ENCODE assay signal across 15 cellular contexts in the genomic region with DNA sequence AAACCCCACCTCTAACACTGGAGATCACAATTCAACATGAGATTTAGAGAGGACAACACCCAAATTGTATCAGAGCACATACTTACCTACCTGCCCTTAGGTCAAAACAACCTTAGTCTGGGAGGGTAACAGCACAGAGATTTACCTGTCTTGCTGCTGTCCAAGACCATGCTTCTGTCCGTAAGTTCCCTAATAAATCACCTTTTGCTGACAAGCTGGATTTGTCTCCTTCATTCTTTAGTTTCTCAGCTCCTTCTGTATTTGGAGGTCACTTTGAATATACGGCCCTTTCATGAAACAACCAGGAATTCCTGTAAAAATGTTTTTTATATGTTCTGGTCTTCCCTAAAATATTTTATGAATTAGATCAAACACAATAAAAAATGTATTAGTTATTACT. TPM values are rescaled to one million over a fixed set of nuclear protein-coding genes. Genes with fewer than 3 reads are reported as not detected.
A peak's percentile ranks its signal among the peaks of the same experiment; 100 is the strongest.
DNase-seq lines count a peak whose midpoint lies in the region; ATAC-seq and TF ChIP-seq lines count a peak whose summit lies in the region.
"Had no signal": no experiment of that assay in that cellular context is flagged by ENCODE, and none has a peak within 500 bp of the region (broad histone marks: within the 10 kb centered on the region; RNA-seq: fewer than 3 reads in every experiment).

No MANE protein-coding gene starts in this region.

- intact Hi-C loops in activated T-helper 1 cell treated with anti-CD3 and anti-CD28 coated beads, Interleukin-12 subunit alpha, Interleukin-12 subunit beta, Interleukin-2, Interleukin-4 antibody, amounts not matched to agents 30 ng/mL and 10 ng/mL and 1 ng/mL, durations not matched to agents 14 hours and 24 hours and 36 hours (cut with micrococcal nuclease), result no loop called here
- intact Hi-C loops in lower lobe of right lung (cut with DNase I), result no loop called here

- peaks cover 5% of the 10 kb centered on the region for H3K36me3 Mint-ChIP-seq in activated T-helper 1 cell treated with anti-CD3 and anti-CD28 coated beads, Interleukin-12 subunit alpha, Interleukin-12 subunit beta, Interleukin-2, Interleukin-4 antibody, amounts not matched to agents 30 ng/mL and 10 ng/mL and 1 ng/mL, durations not matched to agents 14 hours and 24 hours and 36 hours (ENCODE audit: low read depth)
- H3K36me3 Mint-ChIP-seq in stimulated activated memory B cell treated with anti-CD40 and anti-IgM and Interleukin-4, amounts not matched to agents 10 μg/mL and 1 μg/mL and 100 μg/mL, for 72 hours, result no peaks in the 10 kb centered on the region

- H3K27me3 Mint-ChIP-seq in activated T-helper 1 cell treated with anti-CD3 and anti-CD28 coated beads, Interleukin-12 subunit alpha, Interleukin-12 subunit beta, Interleukin-2, Interleukin-4 antibody, amounts not matched to agents 30 ng/mL and 10 ng/mL and 1 ng/mL, durations not matched to agents 14 hours and 24 hours and 36 hours (ENCODE audit: insufficient read depth), result peaks cover 5% of the 10 kb centered on the region
- H3K27me3 Mint-ChIP-seq in stimulated activated memory B cell treated with anti-CD40 and anti-IgM and Interleukin-4, amounts not matched to agents 10 μg/mL and 1 μg/mL and 100 μg/mL, for 72 hours, result no peaks in the 10 kb centered on the region
- H3K27me3 Mint-ChIP-seq: activated CD8-positive, alpha-beta T cell treated with anti-CD3 and anti-CD28 coated beads for 36 hours had no signal

- peaks cover 30% of the 10 kb centered on the region for H3K4me1 ChIP-seq in lower lobe of right lung
- H3K4me1 ChIP-seq: BE2C had no signal

- no peak for TF ChIP-seq CTCF in lower lobe of right lung (IDR thresholded peaks at IDR 0.05)

- POLR2A ChIA-PET in HEK293T (lab: Yijun Ruan, JAX), result no interaction called here

- H3K4me3 ChIP-seq in lower lobe of right lung, result no peak overlapping the region

- no peaks in the 10 kb centered on the region for H3K9me3 Mint-ChIP-seq in activated T-helper 1 cell treated with anti-CD3 and anti-CD28 coated beads, Interleukin-12 subunit alpha, Interleukin-12 subunit beta, Interleukin-2, Interleukin-4 antibody, amounts not matched to agents 30 ng/mL and 10 ng/mL and 1 ng/mL, durations not matched to agents 14 hours and 24 hours and 36 hours
- H3K9me3 Mint-ChIP-seq in stimulated activated memory B cell treated with anti-CD40 and anti-IgM and Interleukin-4, amounts not matched to agents 10 μg/mL and 1 μg/mL and 100 μg/mL, for 72 hours, result no peaks in the 10 kb centered on the region
- H3K9me3 Mint-ChIP-seq: activated CD8-positive, alpha-beta T cell treated with anti-CD3 and anti-CD28 coated beads for 36 hours had no signal

- H3K36me3 ChIP-seq in lower lobe of right lung, result no peaks in the 10 kb centered on the region
- H3K36me3 ChIP-seq: BE2C, Peyer's patch had no signal

- CTCF ChIA-PET in HEK293T (lab: Yijun Ruan, JAX), result no interaction called here

- ATAC-seq in stimulated activated memory B cell treated with anti-CD40 and anti-IgM and Interleukin-4, amounts not matched to agents 10 μg/mL and 1 μg/mL and 100 μg/mL, for 72 hours, result no peak
- no peak for ATAC-seq in lower lobe of right lung
- ATAC-seq: activated CD8-positive, alpha-beta T cell treated with anti-CD3 and anti-CD28 coated beads for 36 hours had no signal

- H3K9me3 ChIP-seq in lower lobe of right lung, result no peaks in the 10 kb centered on the region
- H3K9me3 ChIP-seq: BE2C, Peyer's patch had no signal

- H3K4me3 Mint-ChIP-seq in activated T-helper 1 cell treated with anti-CD3 and anti-CD28 coated beads, Interleukin-12 subunit alpha, Interleukin-12 subunit beta, Interleukin-2, Interleukin-4 antibody, amounts not matched to agents 30 ng/mL and 10 ng/mL and 1 ng/mL, durations not matched to agents 14 hours and 24 hours and 36 hours, result peak overlapping the region; percentile 43
- H3K4me3 Mint-ChIP-seq in stimulated activated memory B cell treated with anti-CD40 and anti-IgM and Interleukin-4, amounts not matched to agents 10 μg/mL and 1 μg/mL and 100 μg/mL, for 72 hours, result no peak overlapping the region

- no peak overlapping the region for H3K27ac ChIP-seq in lower lobe of right lung

- H3K27me3 ChIP-seq in lower lobe of right lung (ENCODE audit: low read depth), result no peaks in the 10 kb centered on the region
- H3K27me3 ChIP-seq: BE2C, Peyer's patch had no signal

- H3K4me1 Mint-ChIP-seq in activated T-helper 1 cell treated with anti-CD3 and anti-CD28 coated beads, Interleukin-12 subunit alpha, Interleukin-12 subunit beta, Interleukin-2, Interleukin-4 antibody, amounts not matched to agents 30 ng/mL and 10 ng/mL and 1 ng/mL, durations not matched to agents 14 hours and 24 hours and 36 hours (ENCODE audit: low read depth), result peaks cover 36% of the 10 kb centered on the region
- H3K4me1 Mint-ChIP-seq in stimulated activated memory B cell treated with anti-CD40 and anti-IgM and Interleukin-4, amounts not matched to agents 10 μg/mL and 1 μg/mL and 100 μg/mL, for 72 hours, result peaks cover 30% of the 10 kb centered on the region

- no peak for DNase-seq in HEK293T (ENCODE audit: extremely low spot score)
- DNase-seq in activated T-helper 1 cell treated with anti-CD3 and anti-CD28 coated beads, Interleukin-12 subunit alpha, Interleukin-12 subunit beta, Interleukin-2, Interleukin-4 antibody, amounts not matched to agents 30 ng/mL and 10 ng/mL and 1 ng/mL, durations not matched to agents 14 hours and 24 hours and 36 hours (ENCODE audit: low spot score), result no peak
- peak; percentile 5 for DNase-seq in left kidney (ENCODE audit: low read depth, low spot score)
- DNase-seq in NCI-H510A (lab: John Stamatoyannopoulos, UW), result no peak
- DNase-seq in NCI-H345 (lab: John Stamatoyannopoulos, UW), result no peak
- DNase-seq in lower lobe of right lung, result no peak
- DNase-seq: activated CD8-positive, alpha-beta T cell treated with anti-CD3 and anti-CD28 coated beads for 36 hours; BE2C; islet precursor cell; NCI-H1048; NCI-H2081 treated with DMSO at 0.1 percent for 48 hours; NCI-H82; Peyer's patch; stimulated activated CD4-positive, alpha-beta T cell treated with anti-CD3 and anti-CD28 coated beads, Interleukin-2, amount 100 ng/mL, for 48 hours had no signal

- H3K27ac Mint-ChIP-seq in activated T-helper 1 cell treated with anti-CD3 and anti-CD28 coated beads, Interleukin-12 subunit alpha, Interleukin-12 subunit beta, Interleukin-2, Interleukin-4 antibody, amounts not matched to agents 30 ng/mL and 10 ng/mL and 1 ng/mL, durations not matched to agents 14 hours and 24 hours and 36 hours, result no peak overlapping the region
- H3K27ac Mint-ChIP-seq in stimulated activated memory B cell treated with anti-CD40 and anti-IgM and Interleukin-4, amounts not matched to agents 10 μg/mL and 1 μg/mL and 100 μg/mL, for 72 hours, result peak overlapping the region; percentile 77
- H3K27ac Mint-ChIP-seq: activated CD8-positive, alpha-beta T cell treated with anti-CD3 and anti-CD28 coated beads for 36 hours had no signal

TF ChIP-seq in HEK293T, 16 proteins besides CTCF, POLR2A, EP300 and RAD21:
- TF ChIP-seq FOXK2 (IDR thresholded peaks at IDR 0.05) (no peak), PKNOX1 (IDR thresholded peaks at IDR 0.05) (peak; percentile 72)

RNA-seq across cellular contexts. Expression of gene ABHD5, which starts 1.6 kb away (rescaled TPM):
- total RNA-seq in activated T-helper 1 cell treated with anti-CD3 and anti-CD28 coated beads, Interleukin-12 subunit alpha, Interleukin-12 subunit beta, Interleukin-2, Interleukin-4 antibody, amounts not matched to agents 30 ng/mL and 10 ng/mL and 1 ng/mL, durations not matched to agents 14 hours and 24 hours and 36 hours, result 20.2 and 20.4 TPM in 2 replicates
- 59.2 TPM for total RNA-seq in lower lobe of right lung
